Comparison of ENCODE assay signal across 8 cellular contexts in genomic region chr16:69396187-69397061, GRCh38. TPM values are rescaled to one million over a fixed set of nuclear protein-coding genes. Genes with fewer than 3 reads are reported as not detected.
DNase-seq lines count a peak whose midpoint lies in the region; ATAC-seq and TF ChIP-seq lines count a peak whose summit lies in the region.

No MANE protein-coding gene starts in this region.

- H3K4me3 ChIP-seq in adipocyte (ENCODE audit: low read length) (peak overlapping the region; percentile 65), uterus (peak overlapping the region in 1 of 2 donors; percentile 4)

- peak in 1 of 2 donors; percentile 5 for TF ChIP-seq POLR2A in uterus (IDR thresholded peaks at IDR 0.05)

- H3K9me3 ChIP-seq in adipocyte (ENCODE audit: control insufficient read depth, low read length) = no peaks in the 10 kb centered on the region
- H3K9me3 ChIP-seq in uterus = no peaks in the 10 kb centered on the region

- H3K36me3 ChIP-seq in adipocyte (ENCODE audit: control insufficient read depth, insufficient read depth, low read length, severe bottlenecking) (no peaks in the 10 kb centered on the region), uterus (no peaks in the 10 kb centered on the region)

- peak; percentile 63 to 82 (median 76) for TF ChIP-seq CTCF in uterus (IDR thresholded peaks at IDR 0.05)

- H3K4me1 ChIP-seq in adipocyte (ENCODE audit: control insufficient read depth, insufficient read depth, low read length) (peaks cover 14% of the 10 kb centered on the region), uterus (peaks cover 0 to 9% of the 10 kb centered on the region in 2 donors)

- DNase-seq in activated gamma-delta T cell treated with Interleukin-2 at 50 U/mL for 16 hours = peak; percentile 74
- DNase-seq in activated gamma-delta T cell (lab: John Stamatoyannopoulos, UW) = no peak
- peak; percentile 66 for DNase-seq in NCI-H1105 (lab: John Stamatoyannopoulos, UW)
- DNase-seq in SW480 (ENCODE audit: low spot score) = peak; percentile 97
- DNase-seq in adipocyte (ENCODE audit: low read depth) = peak; percentile 99
- peak; percentile 62 for DNase-seq in left cardiac atrium
- peak; percentile 81 for DNase-seq in putamen (ENCODE audit: low spot score)
- DNase-seq in uterus = peak; percentile 71 to 88

- intact Hi-C loops in left cardiac atrium (cut with DNase I) (loop anchor here in 1 of 2 donors (5.0 to 10.0 kb wide), 4 partner anchors 88 to 356 kb away; partner anchors contain the start of genes NFAT5 and NOB1), uterus (cut with DNase I; ENCODE audit: low total_unique reads) (loop anchor here (10.0 kb wide), 1 partner anchor 358 kb away; the partner anchor contains the start of gene NOB1)

- peak; percentile 45 to 53 for ATAC-seq in left cardiac atrium

- H3K27me3 ChIP-seq in adipocyte (replicated peaks; ENCODE audit: control insufficient read depth, insufficient read depth, low read length) = no peaks in the 10 kb centered on the region
- no peaks in the 10 kb centered on the region for H3K27me3 ChIP-seq in uterus

- H3K27ac ChIP-seq in uterus = peak overlapping the region; percentile 77 to 90

- peak overlapping the region; percentile 77 for H3K9ac ChIP-seq in adipocyte (ENCODE audit: low read length)

RNA-seq across cellular contexts. Expression of gene TERF2, which starts 10.6 kb away (rescaled TPM):
- 10 to 100 TPM; 22.6 to 26.6 TPM for total RNA-seq in left cardiac atrium
- 10 to 100 TPM; 13.5 to 62.2 (median 27.1) TPM for total RNA-seq in uterus

RNA-seq across cellular contexts. Expression of gene CYB5B, which starts 28.0 kb away (rescaled TPM):
- 10 to 100 TPM; 60.8 to 62.0 TPM for total RNA-seq in left cardiac atrium
- total RNA-seq in uterus = 10 to 100 TPM; 24.1 to 70.3 (median 57.6) TPM

RNA-seq across cellular contexts. Expression of gene TMED6, which starts 44.8 kb away (rescaled TPM):
- under 1 TPM in 1 of 2 donors, not detected in 1; 0.37 TPM for total RNA-seq in left cardiac atrium
- under 1 TPM in 1 of 4 donors, not detected in 3; 0.98 TPM for total RNA-seq in uterus

RNA-seq across cellular contexts. Expression of gene NIP7, which starts 56.9 kb away (rescaled TPM):
- total RNA-seq in left cardiac atrium (10 to 100 TPM in 1 of 2 donors, 1 to 10 TPM in 1; 9.1 to 20.8 TPM), uterus (10 to 100 TPM in 3 of 4 donors, 1 to 10 TPM in 1; 6.2 to 21.7 (median 16.9) TPM)

RNA-seq across cellular contexts. Expression of gene COG8, which starts 57.1 kb away (rescaled TPM):
- total RNA-seq in left cardiac atrium (10 to 100 TPM; 20.5 to 21.9 TPM), uterus (10 to 100 TPM; 39.4 to 58.8 (median 43.0) TPM)
